ENCODE assay signal across 14 cellular contexts in the genomic region with DNA sequence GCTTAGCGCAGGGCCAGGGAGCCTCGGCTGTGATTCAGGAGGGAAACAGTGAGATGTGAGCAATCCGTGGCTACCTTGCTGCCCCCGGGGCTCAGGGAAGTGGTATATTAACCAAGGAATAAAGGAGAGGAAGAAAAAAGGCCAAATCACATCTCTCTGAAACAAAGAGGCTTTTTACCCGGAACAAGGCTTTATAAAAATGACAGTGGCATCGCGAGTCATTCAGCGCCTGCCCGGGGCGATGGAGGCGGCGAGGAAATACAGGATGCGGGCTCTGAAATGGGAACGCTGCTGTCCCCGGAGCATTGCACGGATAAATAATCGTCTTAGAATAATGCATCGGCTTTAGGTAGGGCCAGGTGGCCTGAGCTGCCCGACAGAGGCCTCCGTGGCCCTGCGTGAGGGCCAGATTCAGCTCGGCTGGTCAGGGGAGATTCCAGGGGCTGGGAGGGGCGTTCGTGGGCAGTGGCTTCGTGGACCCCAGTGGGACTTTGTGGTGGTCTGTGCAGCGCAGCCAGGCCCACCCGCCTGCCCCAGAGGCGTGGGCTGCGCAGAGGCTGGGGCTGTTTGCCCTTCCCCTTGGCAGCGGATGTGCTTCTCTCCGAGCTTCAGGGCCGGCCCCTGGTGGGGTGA.
DNase-seq lines count a peak whose midpoint lies in the region; TF ChIP-seq lines count a peak whose summit lies in the region.
"Had no signal": no experiment of that assay in that cellular context is flagged by ENCODE, and none has a peak within 500 bp of the region (broad histone marks: within the 10 kb centered on the region; RNA-seq: fewer than 3 reads in every experiment).

No MANE protein-coding gene starts in this region.

- H3K9me3 ChIP-seq in tibial nerve: no peaks in the 10 kb centered on the region

- WGBS in tibial nerve, 2 donors: 52 to 62% methylated on average over 29 to 32 of the region's 32 CpGs

- H3K27me3 ChIP-seq in tibial nerve: no peaks in the 10 kb centered on the region

- TF ChIP-seq EP300 in tibial nerve (IDR thresholded peaks at IDR 0.05): no peak

- TF ChIP-seq POLR2A in tibial nerve (IDR thresholded peaks at IDR 0.05): no peak

- no peaks in the 10 kb centered on the region for H3K27me3 Mint-ChIP-seq in brain
- H3K27me3 Mint-ChIP-seq in neural crest cell (ENCODE audit: low read depth): peaks cover 6% of the 10 kb centered on the region

- peaks cover 0 to 76% (median 53%) of the 10 kb centered on the region in 4 donors for H3K4me1 ChIP-seq in tibial nerve

- peak overlapping the region in 1 of 4 donors; percentile 6 for H3K4me3 ChIP-seq in tibial nerve

- no peaks in the 10 kb centered on the region for H3K36me3 ChIP-seq in tibial nerve

- peak overlapping the region; percentile 55 to 91 (median 76) for H3K27ac ChIP-seq in tibial nerve

- DNase-seq in RPMI7951 (ENCODE audit: low read depth) (peak; percentile 10), neural crest cell (ENCODE audit: low read depth, low spot score) (no peak), tibial nerve (ENCODE audit: low spot score in 2 of 2) (no peak), NCI-H1105 treated with DMSO at 0.1 percent for 48 hours (lab: John Stamatoyannopoulos, UW) (no peak), KG1 (lab: John Stamatoyannopoulos, UW) (no peak)
- DNase-seq in activated CD4-positive, alpha-beta T cell treated with anti-CD3 and anti-CD28 coated beads, Interleukin-2, amount 50 U/mL, for 1 hour: no peak
- DNase-seq: ACHN, DMS153, H9, NCI-H2081, NCI-H510A treated with DMSO at 0.1 percent for 48 hours had no signal

- H3K36me3 Mint-ChIP-seq in brain (peaks cover 3% of the 10 kb centered on the region), neural crest cell (ENCODE audit: low read depth) (no peaks in the 10 kb centered on the region)
- H3K36me3 Mint-ChIP-seq: IgD-negative memory B cell had no signal

- H3K9me3 Mint-ChIP-seq in brain (peaks cover 0 to 3% (median 0%) of the 10 kb centered on the region in 5 experiments), neural crest cell (no peaks in the 10 kb centered on the region)
- H3K9me3 Mint-ChIP-seq: H9, IgD-negative memory B cell had no signal

- H3K4me3 Mint-ChIP-seq in brain (peak overlapping the region in 4 of 5 experiments; percentile 34 to 64 (median 42)), neural crest cell (peak overlapping the region; percentile 58)
- H3K4me3 Mint-ChIP-seq: B cell, H9, IgD-negative memory B cell had no signal

- peak overlapping the region; percentile 89 to 97 (median 96) for H3K27ac Mint-ChIP-seq in brain
- peak overlapping the region; percentile 37 for H3K27ac Mint-ChIP-seq in neural crest cell (ENCODE audit: unreplicated experiment)
- H3K27ac Mint-ChIP-seq: B cell had no signal

- no peak for TF ChIP-seq CTCF in brain (conservative IDR thresholded peaks at IDR 0.05)
- TF ChIP-seq CTCF in neural crest cell (conservative IDR thresholded peaks at IDR 0.05): no peak
- TF ChIP-seq CTCF in tibial nerve (IDR thresholded peaks at IDR 0.05): no peak

- peaks cover 70% of the 10 kb centered on the region for H3K4me1 Mint-ChIP-seq in brain
- peaks cover 43% of the 10 kb centered on the region for H3K4me1 Mint-ChIP-seq in neural crest cell
